Comparison of ENCODE assay signal across 20 cellular contexts in genomic region chr3:181549266-181549665, GRCh38.
A peak's percentile ranks its signal among the peaks of the same experiment; 100 is the strongest.
DNase-seq lines count a peak whose midpoint lies in the region; ATAC-seq and TF ChIP-seq lines count a peak whose summit lies in the region.
"Had no signal": no experiment of that assay in that cellular context is flagged by ENCODE, and none has a peak within 500 bp of the region (broad histone marks: within the 10 kb centered on the region; RNA-seq: fewer than 3 reads in every experiment).

No MANE protein-coding gene starts in this region.

- TF ChIP-seq CTCF in fibroblast of the aortic adventitia (IDR thresholded peaks at IDR 0.05; ENCODE audit: insufficient read depth, low read length) = peak; percentile 25
- no peak for TF ChIP-seq CTCF in gastroesophageal sphincter (IDR thresholded peaks at IDR 0.05)

- no peaks in the 10 kb centered on the region for H3K4me1 Mint-ChIP-seq in stimulated activated naive B cell treated with anti-CD40 and anti-IgM and Interleukin-4, amounts not matched to agents 10 μg/mL and 1 μg/mL and 100 μg/mL, for 72 hours
- H3K4me1 Mint-ChIP-seq: B cell, CD14-positive monocyte, IgD-negative memory B cell had no signal

- DNase-seq in HCEC 1CT (peak; percentile 42), OCI-M1 (lab: John Stamatoyannopoulos, UW) (peak; percentile 9), fibroblast of the aortic adventitia (ENCODE audit: low read depth) (peak; percentile 55), cerebellar nuclear complex (lab: John Stamatoyannopoulos, UW) (no peak)
- no peak for DNase-seq in stimulated activated naive B cell treated with anti-CD40 and anti-IgM and Interleukin-4, amounts not matched to agents 10 μg/mL and 1 μg/mL and 100 μg/mL, for 72 hours
- DNase-seq in activated CD8-positive, alpha-beta memory T cell treated with anti-CD3 and anti-CD28 coated beads, Interleukin-2, amount 50 U/mL, for 4 hours = no peak
- DNase-seq: GOT3, NCI-H1105, NCI-H146, NCI-H2081, NCI-H2171, NCI-H526, SIG-M5 had no signal

- WGBS in gastroesophageal sphincter (ENCODE audit: low coverage in 1 of 2), 2 donors = 34 to 81% methylated on average over 3 of the region's 3 CpGs

- no peak overlapping the region for H3K27ac Mint-ChIP-seq in stimulated activated naive B cell treated with anti-CD40 and anti-IgM and Interleukin-4, amounts not matched to agents 10 μg/mL and 1 μg/mL and 100 μg/mL, for 72 hours
- H3K27ac Mint-ChIP-seq: B cell, CD14-positive monocyte, IgD-negative memory B cell had no signal

- no peaks in the 10 kb centered on the region for H3K27me3 Mint-ChIP-seq in stimulated activated naive B cell treated with anti-CD40 and anti-IgM and Interleukin-4, amounts not matched to agents 10 μg/mL and 1 μg/mL and 100 μg/mL, for 72 hours
- H3K27me3 Mint-ChIP-seq: B cell, IgD-negative memory B cell had no signal

- H3K9me3 Mint-ChIP-seq in stimulated activated naive B cell treated with anti-CD40 and anti-IgM and Interleukin-4, amounts not matched to agents 10 μg/mL and 1 μg/mL and 100 μg/mL, for 72 hours = peaks cover 0 to 7% of the 10 kb centered on the region in 2 donors

- no peak overlapping the region for H3K27ac ChIP-seq in gastroesophageal sphincter
- H3K27ac ChIP-seq: A549 had no signal

- no peaks in the 10 kb centered on the region for H3K36me3 ChIP-seq in gastroesophageal sphincter

- no peak for TF ChIP-seq POLR2A in gastroesophageal sphincter (IDR thresholded peaks at IDR 0.05)

- no peak overlapping the region for H3K4me3 Mint-ChIP-seq in stimulated activated naive B cell treated with anti-CD40 and anti-IgM and Interleukin-4, amounts not matched to agents 10 μg/mL and 1 μg/mL and 100 μg/mL, for 72 hours
- H3K4me3 Mint-ChIP-seq: B cell, CD14-positive monocyte, IgD-negative memory B cell had no signal

- H3K27me3 ChIP-seq in gastroesophageal sphincter = no peaks in the 10 kb centered on the region

- peak; percentile 48 to 61 for ATAC-seq in stimulated activated naive B cell treated with anti-CD40 and anti-IgM and Interleukin-4, amounts not matched to agents 10 μg/mL and 1 μg/mL and 100 μg/mL, for 72 hours (replicated peaks)
- ATAC-seq in gastroesophageal sphincter = no peak
- ATAC-seq: A549, HCT116, Panc1 had no signal

- H3K4me1 ChIP-seq in gastroesophageal sphincter = no peaks in the 10 kb centered on the region
- H3K4me1 ChIP-seq: A549 had no signal

- H3K36me3 Mint-ChIP-seq in stimulated activated naive B cell treated with anti-CD40 and anti-IgM and Interleukin-4, amounts not matched to agents 10 μg/mL and 1 μg/mL and 100 μg/mL, for 72 hours = no peaks in the 10 kb centered on the region
- H3K36me3 Mint-ChIP-seq: CD14-positive monocyte, IgD-negative memory B cell had no signal

- no peak overlapping the region for H3K4me3 ChIP-seq in fibroblast of the aortic adventitia (ENCODE audit: low read depth, low read length)
- no peak overlapping the region for H3K4me3 ChIP-seq in gastroesophageal sphincter
- H3K4me3 ChIP-seq: A549 had no signal

- TF ChIP-seq EP300 in gastroesophageal sphincter (IDR thresholded peaks at IDR 0.05) = no peak

- H3K9me3 ChIP-seq in gastroesophageal sphincter = no peaks in the 10 kb centered on the region
- H3K9me3 ChIP-seq: A549 had no signal

Comparison
In these comparisons a context has a peak if more than half of its experiments do, and no peak if none do; other contexts are left out.
1. DNase-seq: peak in HCEC 1CT (single experiment), OCI-M1 (single experiment) and fibroblast of the aortic adventitia (single experiment); none in stimulated activated naive B cell treated with anti-CD40 and anti-IgM and Interleukin-4, amounts not matched to agents 10 μg/mL and 1 μg/mL and 100 μg/mL, for 72 hours (single experiment), cerebellar nuclear complex (0 of 2) and activated CD8-positive, alpha-beta memory T cell treated with anti-CD3 and anti-CD28 coated beads, Interleukin-2, amount 50 U/mL, for 4 hours (single experiment).